12 cellular contexts compared by ENCODE assay signal in genomic region chr10:28541695-28542365, GRCh38. TPM values are rescaled to one million over a fixed set of nuclear protein-coding genes. Genes with fewer than 3 reads are reported as not detected.
DNase-seq lines count a peak whose midpoint lies in the region; ATAC-seq and TF ChIP-seq lines count a peak whose summit lies in the region.
"Had no signal": no experiment of that assay in that cellular context is flagged by ENCODE, and none has a peak within 500 bp of the region (broad histone marks: within the 10 kb centered on the region; RNA-seq: fewer than 3 reads in every experiment).

No MANE protein-coding gene starts in this region.

- TF ChIP-seq POLR2A in IMR-90 (IDR thresholded peaks at IDR 0.05; ENCODE audit: low read depth, low read length) (no peak), esophagus squamous epithelium (IDR thresholded peaks at IDR 0.05) (no peak), stomach (IDR thresholded peaks at IDR 0.05) (no peak)

- H3K4me3 Mint-ChIP-seq in central memory CD8-positive, alpha-beta T cell: peak overlapping the region; percentile 14
- H3K4me3 Mint-ChIP-seq in natural killer cell: no peak overlapping the region

- H4K91ac ChIP-seq in IMR-90 (ENCODE audit: insufficient read depth, low read depth, low read length): no peak overlapping the region

- H2AFZ ChIP-seq in DND-41 (ENCODE audit: low read depth, low read length) (no peak overlapping the region), IMR-90 (replicated peaks; ENCODE audit: low read length, poor library complexity) (no peak overlapping the region)

- no peak overlapping the region for H2BK120ac ChIP-seq in IMR-90 (ENCODE audit: low read depth, low read length)

- H3K4me3 ChIP-seq in DND-41 (ENCODE audit: low read depth in 1 of 2, low read length in 2 of 2) (no peak overlapping the region), IMR-90 (ENCODE audit: insufficient read depth, low read depth, low read length) (no peak overlapping the region), esophagus squamous epithelium (no peak overlapping the region), stomach (no peak overlapping the region)
- H3K4me3 ChIP-seq: pancreas had no signal

- peaks cover 5% of the 10 kb centered on the region for H3K9me1 ChIP-seq in IMR-90 (ENCODE audit: insufficient read depth, low read length)

- H3K4me2 ChIP-seq in DND-41 (ENCODE audit: insufficient read depth, low read length): no peak overlapping the region; the same call in 1 of the 2 replicates
- H3K4me2 ChIP-seq in IMR-90 (ENCODE audit: low read depth, low read length): no peak overlapping the region

- no peak overlapping the region for H3K18ac ChIP-seq in IMR-90 (ENCODE audit: low read depth, low read length)

- TF ChIP-seq CTCF in DND-41 (IDR thresholded peaks at IDR 0.05; ENCODE audit: borderline replicate concordance, extremely low read depth, low read length, poor library complexity, severe bottlenecking): no peak
- TF ChIP-seq CTCF in IMR-90 (conservative IDR thresholded peaks at IDR 0.05; ENCODE audit: low read depth, low read length): no peak
- TF ChIP-seq CTCF in natural killer cell (IDR thresholded peaks at IDR 0.05): no peak
- TF ChIP-seq CTCF in esophagus squamous epithelium (IDR thresholded peaks at IDR 0.05): no peak
- no peak for TF ChIP-seq CTCF in stomach (IDR thresholded peaks at IDR 0.05)

- no peaks in the 10 kb centered on the region for H3K27me3 Mint-ChIP-seq in central memory CD8-positive, alpha-beta T cell
- no peaks in the 10 kb centered on the region for H3K27me3 Mint-ChIP-seq in natural killer cell (ENCODE audit: low read depth in 2 of 2)

- peaks cover 16 to 65% of the 10 kb centered on the region in 2 experiments; a peak in 3 of 4 replicates for H3K79me1 ChIP-seq in IMR-90 (ENCODE audit: low read depth in 1 of 2, low read length in 2 of 2)

- H3K9ac ChIP-seq in DND-41 (ENCODE audit: low read depth, low read length) (no peak overlapping the region), IMR-90 (ENCODE audit: low read depth, low read length) (no peak overlapping the region)

- H2BK20ac ChIP-seq in IMR-90 (ENCODE audit: low read depth, low read length): no peak overlapping the region

- H3K9me3 ChIP-seq in DND-41 (ENCODE audit: insufficient read depth, low read length, severe bottlenecking): no peaks in the 10 kb centered on the region
- H3K9me3 ChIP-seq in IMR-90 (ENCODE audit: control insufficient read depth, insufficient read depth, low read length): no peaks in the 10 kb centered on the region
- no peaks in the 10 kb centered on the region for H3K9me3 ChIP-seq in esophagus squamous epithelium
- no peaks in the 10 kb centered on the region for H3K9me3 ChIP-seq in stomach
- H3K9me3 ChIP-seq: pancreas had no signal

- peaks cover 59% of the 10 kb centered on the region for H3K4me1 Mint-ChIP-seq in central memory CD8-positive, alpha-beta T cell
- peaks cover 63 to 80% of the 10 kb centered on the region in 2 donors for H3K4me1 Mint-ChIP-seq in natural killer cell

- no peak overlapping the region for H2BK15ac ChIP-seq in IMR-90 (ENCODE audit: low read depth, low read length)

- ATAC-seq in DND-41 (ENCODE audit: insufficient read depth, low read depth): 0 out of 3 replicates have a peak, but pooled peaks have one; percentile 17
- ATAC-seq in IMR-90 (ENCODE audit: low read depth): no peak; the same call in 1 of the 2 replicates
- ATAC-seq in central memory CD8-positive, alpha-beta T cell (replicated peaks; ENCODE audit: extremely low read depth, poor library complexity, severe bottlenecking): no peak
- ATAC-seq in natural killer cell: no peak
- ATAC-seq: left colon, pancreas had no signal

- no peaks in the 10 kb centered on the region for H3K9me3 Mint-ChIP-seq in central memory CD8-positive, alpha-beta T cell
- no peaks in the 10 kb centered on the region for H3K9me3 Mint-ChIP-seq in natural killer cell

- H3K79me2 ChIP-seq in DND-41 (ENCODE audit: insufficient read depth, low read length): peaks cover 100% of the 10 kb centered on the region

- no peak overlapping the region for H3K4ac ChIP-seq in IMR-90 (ENCODE audit: low read depth, low read length)

- H4K8ac ChIP-seq in IMR-90 (ENCODE audit: low read depth in 2 of 2, low read length in 2 of 2): no peak overlapping the region

- H3K36me3 Mint-ChIP-seq in central memory CD8-positive, alpha-beta T cell (ENCODE audit: insufficient read depth): peaks cover 75% of the 10 kb centered on the region
- H3K36me3 Mint-ChIP-seq in natural killer cell: peaks cover 14% of the 10 kb centered on the region

- no peak overlapping the region for H4K5ac ChIP-seq in IMR-90 (ENCODE audit: low read depth, low read length)

- no CpG with 5 or more reads among the region's 3 CpGs for WGBS in IMR-90 (ENCODE audit: extremely low coverage in 2 of 2, insufficient read length in 1 of 2), 2 experiments
- WGBS in esophagus squamous epithelium, 2 donors: 71 to 81% methylated on average over 3 of the region's 3 CpGs
- WGBS in stomach, 5 donors: 55 to 74% (median 73%) methylated on average over 3 of the region's 3 CpGs

- dilution Hi-C loops in IMR-90 (cut with HindIII; ENCODE audit: low sequenced_read_pairs, unreplicated experiment): no loop called here

- no peak overlapping the region for H3K27ac Mint-ChIP-seq in central memory CD8-positive, alpha-beta T cell (ENCODE audit: low read depth)
- peak overlapping the region; percentile 10 to 49 for H3K27ac Mint-ChIP-seq in natural killer cell

- TF ChIP-seq EP300 in stomach (IDR thresholded peaks at IDR 0.05): no peak

- DNase-seq in DND-41 (no peak), IMR-90 (no peak), natural killer cell (no peak), esophagus squamous epithelium (lab: John Stamatoyannopoulos, UW) (no peak), NCI-H2227 (lab: John Stamatoyannopoulos, UW; ENCODE audit: unreplicated experiment) (no peak), stomach (no peak)
- no peak for DNase-seq in central memory CD8-positive, alpha-beta T cell (ENCODE audit: low spot score in 2 of 2)
- DNase-seq: activated gamma-delta T cell; left colon; NCI-H2227 treated with DMSO at 0.1 percent for 48 hours; pancreas; stimulated activated CD4-positive, alpha-beta T cell treated with anti-CD3 and anti-CD28 coated beads, Interleukin-2, amount 100 ng/mL, for 48 hours had no signal

- no peak overlapping the region for H2BK5ac ChIP-seq in IMR-90 (ENCODE audit: low read depth, low read length, poor library complexity, severe bottlenecking)

- CTCF ChIA-PET in IMR-90 (lab: Yijun Ruan, JAX): no interaction called here

- no peak overlapping the region for H2AK5ac ChIP-seq in IMR-90 (ENCODE audit: low read depth, low read length)

- no peak overlapping the region for H2AK9ac ChIP-seq in IMR-90 (replicated peaks; ENCODE audit: low read depth, low read length, poor library complexity)

- no TSS peak for BruUV-seq in IMR-90 (replicated peaks; lab: Mats Ljungman, UMichigan)

- H3K36me3 ChIP-seq in DND-41 (ENCODE audit: insufficient read depth, low read length) (peaks cover 97% of the 10 kb centered on the region), IMR-90 (ENCODE audit: control insufficient read depth, insufficient read depth, low read length) (peaks cover 45% of the 10 kb centered on the region), esophagus squamous epithelium (peaks cover 4 to 92% (median 13%) of the 10 kb centered on the region in 3 donors), stomach (peaks cover 35 to 83% (median 77%) of the 10 kb centered on the region in 4 donors)

- peak overlapping the region; percentile 45; the same call in 1 of the 2 replicates for H3K23ac ChIP-seq in IMR-90 (ENCODE audit: low read depth, low read length)

- TF ChIP-seq RAD21 in IMR-90 (IDR thresholded peaks at IDR 0.05; ENCODE audit: low read length): no peak

- POLR2A ChIA-PET in IMR-90 (lab: Charles Lee; ENCODE audit: unreplicated experiment): no interaction called here

- intact Hi-C loops in IMR-90 (cut with micrococcal nuclease): loop anchor here (5.0 kb wide), 1 partner anchor 65 kb away; no protein-coding TSS in a partner anchor
- intact Hi-C loops in natural killer cell (cut with micrococcal nuclease): no loop called here
- intact Hi-C loops in esophagus squamous epithelium (cut with DNase I): no loop called here
- intact Hi-C loops in stomach (cut with DNase I; ENCODE audit: low total_unique reads): no loop called here

- in situ Hi-C loops in IMR-90 (cut with MboI; ENCODE audit: low sequenced_read_pairs): no loop called here

- no peak overlapping the region for H3K27ac ChIP-seq in DND-41 (ENCODE audit: low read length)
- H3K27ac ChIP-seq in IMR-90 (ENCODE audit: insufficient read depth, low read length): no peak overlapping the region
- H3K27ac ChIP-seq in esophagus squamous epithelium: no peak overlapping the region
- H3K27ac ChIP-seq in stomach: no peak overlapping the region
- H3K27ac ChIP-seq: pancreas had no signal

- H3K4me1 ChIP-seq in DND-41 (ENCODE audit: insufficient read depth, low read length) (peaks cover 22% of the 10 kb centered on the region), IMR-90 (ENCODE audit: control insufficient read depth, insufficient read depth, low read length) (peaks cover 1% of the 10 kb centered on the region; the same call in 1 of the 2 replicates), esophagus squamous epithelium (peaks cover 0 to 76% (median 15%) of the 10 kb centered on the region in 3 donors), stomach (peaks cover 26 to 98% (median 60%) of the 10 kb centered on the region in 4 donors)

- H3K27me3 ChIP-seq in DND-41 (ENCODE audit: insufficient read depth, low read length, poor library complexity) (no peaks in the 10 kb centered on the region), IMR-90 (ENCODE audit: control insufficient read depth, insufficient read depth, low read length) (no peaks in the 10 kb centered on the region), esophagus squamous epithelium (no peaks in the 10 kb centered on the region), stomach (no peaks in the 10 kb centered on the region)
- H3K27me3 ChIP-seq: pancreas had no signal

- H3K56ac ChIP-seq in IMR-90 (ENCODE audit: extremely low read depth, insufficient read depth, low read length): no peak overlapping the region

- H3K14ac ChIP-seq in IMR-90 (replicated peaks; ENCODE audit: low read depth, low read length): no peak overlapping the region

- H4K20me1 ChIP-seq in DND-41 (ENCODE audit: insufficient read depth, low read length) (peaks cover 80% of the 10 kb centered on the region), IMR-90 (ENCODE audit: insufficient read depth, low read length) (peaks cover 71% of the 10 kb centered on the region)

TF ChIP-seq in IMR-90, 13 proteins besides CTCF, POLR2A, EP300 and RAD21 (continues in another document):
- TF ChIP-seq RFX5 (IDR thresholded peaks at IDR 0.05; ENCODE audit: low read depth, low read length) (no peak), FOS (IDR thresholded peaks at IDR 0.05; ENCODE audit: low read depth, low read length) (no peak), BHLHE40 (IDR thresholded peaks at IDR 0.05; ENCODE audit: low read depth, low read length) (no peak)

RNA-seq across cellular contexts. Expression of gene WAC, which starts 8.9 kb away (rescaled TPM):
- total RNA-seq in IMR-90 (2012; rRNA removed) (52.2 and 53.6 TPM in 2 replicates), natural killer cell (100 to 1,000 TPM; 225 to 245 (median 226) TPM), esophagus squamous epithelium (10 to 100 TPM; 55.1 to 98.0 (median 75.8) TPM), stomach (100 to 1,000 TPM in 4 of 5 donors, 10 to 100 TPM in 1; 79.0 to 182 (median 137) TPM)
- polyA plus RNA-seq in IMR-90 (2012; rRNA removed) (39.6 and 41.0 TPM in 2 replicates), stomach (10 to 100 TPM; 22.8 to 52.4 (median 31.4) TPM)
- polyA plus RNA-seq in IMR-90 (2012; cell fraction: cytosol; rRNA removed): 11.3 and 17.5 TPM in 2 replicates
- 14.4 and 77.3 TPM in 2 replicates for polyA plus RNA-seq in IMR-90 (2012; cell fraction: nucleus; rRNA removed; ENCODE audit: low replicate concordance)
